Comparison of ENCODE assay signal across 19 cellular contexts in the genomic region with DNA sequence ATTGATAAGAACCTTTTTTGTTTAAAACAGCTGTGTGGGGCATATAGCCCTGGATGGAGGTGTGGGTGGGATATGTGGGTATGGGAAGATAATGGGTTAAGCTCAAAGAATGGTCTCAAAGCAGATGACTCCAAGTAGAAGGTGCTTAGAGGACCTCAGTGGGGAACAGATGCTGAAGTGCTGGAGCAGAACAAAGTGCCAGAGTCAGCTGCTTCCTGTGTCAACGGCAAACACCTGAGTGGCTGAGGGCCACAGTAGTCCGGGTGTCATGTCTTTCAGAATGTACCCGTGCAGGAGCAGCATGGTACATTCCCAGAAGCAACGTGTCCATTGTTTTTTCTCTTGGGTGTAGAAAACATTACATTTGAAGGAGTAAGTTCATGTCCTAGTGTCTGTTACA.
DNase-seq lines count a peak whose midpoint lies in the region; ATAC-seq, FAIRE-seq and TF ChIP-seq lines count a peak whose summit lies in the region.
"Had no signal": no experiment of that assay in that cellular context is flagged by ENCODE, and none has a peak within 500 bp of the region (broad histone marks: within the 10 kb centered on the region; RNA-seq: fewer than 3 reads in every experiment).

No MANE protein-coding gene starts in this region.

- H3K4me2 ChIP-seq in BLaER1 (peak overlapping the region; percentile 51), OCI-LY3 (ENCODE audit: low read length) (peak overlapping the region; percentile 7; the same call in 1 of the 2 replicates)

- no peaks in the 10 kb centered on the region for H3K79me2 ChIP-seq in OCI-LY3 (ENCODE audit: low read length)

- H3K4me3 ChIP-seq in BLaER1 (no peak overlapping the region), OCI-LY3 (ENCODE audit: low read length) (no peak overlapping the region), heart right ventricle (no peak overlapping the region)
- H3K4me3 ChIP-seq: SK-N-MC had no signal

- no peak for TF ChIP-seq POLR2A in GM12892 (IDR thresholded peaks at IDR 0.05; ENCODE audit: low read depth, low read length)

- H3K9me3 ChIP-seq in BLaER1 = peaks cover 21% of the 10 kb centered on the region
- H3K9me3 ChIP-seq in OCI-LY3 (ENCODE audit: insufficient read depth, low read length) = peaks cover 3% of the 10 kb centered on the region; the same call in 1 of the 2 replicates
- H3K9me3 ChIP-seq in heart right ventricle = peaks cover 0 to 5% (median 0%) of the 10 kb centered on the region in 11 donors
- H3K9me3 ChIP-seq: BE2C had no signal

- FAIRE-seq in GM12892 (lab: Jason Lieb, UNC) = peak; percentile 9
- FAIRE-seq: RCC 7860 had no signal

- 0 out of 2 replicates have a peak overlapping the region, but pooled peaks have one; percentile 23 for H2AFZ ChIP-seq in OCI-LY3 (ENCODE audit: low read depth, low read length)

- DNase-seq in GM12892 (ENCODE audit: insufficient read length) (no peak), hypothalamus (lab: John Stamatoyannopoulos, UW) (no peak), NCI-H187 treated with DMSO at 0.1 percent for 48 hours (lab: John Stamatoyannopoulos, UW) (no peak), heart right ventricle (no peak)
- DNase-seq: BE2C; Calu3; CD4-positive, alpha-beta memory T cell; NCI-H1092; NCI-H1436 treated with DMSO at 0.1 percent for 48 hours; NCI-H2081 treated with DMSO at 0.1 percent for 48 hours; NCI-H2227 treated with DMSO at 0.1 percent for 48 hours; NCI-H524 treated with DMSO at 0.1 percent for 48 hours; Right ventricle myocardium superior had no signal

- H3K27ac ChIP-seq in BLaER1 (peak overlapping the region; percentile 85), OCI-LY3 (ENCODE audit: low read length) (no peak overlapping the region), heart right ventricle (no peak overlapping the region)
- H3K27ac ChIP-seq: SK-N-MC had no signal

- H3K9ac ChIP-seq in BLaER1 (peak overlapping the region; percentile 55), OCI-LY3 (ENCODE audit: low read length) (no peak overlapping the region)

- H3K4me1 ChIP-seq in BLaER1 (peaks cover 58% of the 10 kb centered on the region), OCI-LY3 (ENCODE audit: low read length) (peaks cover 12% of the 10 kb centered on the region), heart right ventricle (no peaks in the 10 kb centered on the region)
- H3K4me1 ChIP-seq: BE2C had no signal

- H3K27me3 ChIP-seq in BLaER1 (no peaks in the 10 kb centered on the region), OCI-LY3 (ENCODE audit: low read depth, low read length) (no peaks in the 10 kb centered on the region), heart right ventricle (peaks cover 0 to 9% (median 0%) of the 10 kb centered on the region in 7 donors)

- peak; percentile 35 for ATAC-seq in HG02678 (IDR thresholded peaks at IDR 0.05; ENCODE audit: unreplicated experiment)
- no peak for ATAC-seq in GM21526 (IDR thresholded peaks at IDR 0.05; ENCODE audit: low FRiP score, unreplicated experiment)
- ATAC-seq in heart right ventricle = no peak

- WGBS in heart right ventricle, 2 donors = 67 to 68% methylated on average over 4 of the region's 4 CpGs

- H4K20me1 ChIP-seq in BLaER1 (no peaks in the 10 kb centered on the region), OCI-LY3 (ENCODE audit: insufficient read depth, low read length) (no peaks in the 10 kb centered on the region)

- intact Hi-C loops in heart right ventricle (cut with DNase I) = no loop called here

- H3K36me3 ChIP-seq in BLaER1 (no peaks in the 10 kb centered on the region), OCI-LY3 (replicated peaks; ENCODE audit: low read depth, low read length) (no peaks in the 10 kb centered on the region), heart right ventricle (no peaks in the 10 kb centered on the region)
- H3K36me3 ChIP-seq: BE2C had no signal

- TF ChIP-seq CTCF in OCI-LY3 (IDR thresholded peaks at IDR 0.05; ENCODE audit: low read depth, low read length) (no peak), heart right ventricle (IDR thresholded peaks at IDR 0.05) (no peak)
